8 cellular contexts compared by ENCODE assay signal in the genomic region with DNA sequence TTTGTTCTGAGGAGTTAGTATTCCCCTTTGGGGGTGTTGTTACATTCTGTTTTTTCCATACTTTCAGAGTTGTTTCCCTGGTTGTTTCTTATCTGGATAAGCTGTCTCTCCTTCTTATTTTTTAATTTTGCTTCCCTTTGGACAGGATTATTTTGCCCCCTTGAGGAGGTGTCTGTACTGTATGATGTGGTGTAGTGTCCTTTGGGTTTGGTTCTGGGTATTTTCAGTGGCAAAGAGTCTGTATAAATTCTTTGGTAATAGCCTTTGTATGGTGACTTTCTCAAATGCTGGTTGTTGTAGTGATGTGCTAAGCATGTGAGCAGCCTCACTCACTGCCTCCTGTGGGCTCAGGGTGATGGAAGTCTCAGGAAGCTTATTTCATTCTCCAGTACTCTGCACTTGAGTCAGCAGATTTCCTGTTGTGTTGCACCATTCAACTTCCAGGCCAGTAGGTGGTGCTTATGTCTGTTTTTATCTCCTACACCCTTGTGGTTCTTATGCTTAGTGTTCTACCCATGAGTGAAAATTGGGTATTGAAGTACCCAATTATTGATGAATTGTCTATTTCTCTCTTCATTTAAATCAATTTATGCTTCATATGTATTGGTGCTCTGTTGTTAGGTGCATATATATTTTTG.
DNase-seq lines count a peak whose midpoint lies in the region; ATAC-seq and TF ChIP-seq lines count a peak whose summit lies in the region.

No MANE protein-coding gene starts in this region.

- H3K36me3 Mint-ChIP-seq in activated CD4-positive, alpha-beta T cell treated with anti-CD3 and anti-CD28 coated beads, Interleukin-2, amount 10 ng/mL, durations not matched to agents 24 days and 14 days (ENCODE audit: low read depth) = no peaks in the 10 kb centered on the region

- peaks cover 17% of the 10 kb centered on the region for H3K9me3 ChIP-seq in mesenchymal stem cell (ENCODE audit: control insufficient read depth, low read length)

- H3K27me3 Mint-ChIP-seq in activated CD4-positive, alpha-beta T cell treated with anti-CD3 and anti-CD28 coated beads, Interleukin-2, amount 10 ng/mL, durations not matched to agents 24 days and 14 days = peaks cover 16% of the 10 kb centered on the region

- TF ChIP-seq CTCF in LNCAP (IDR thresholded peaks at IDR 0.05) = peak; percentile 51

- no peak overlapping the region for H4K91ac ChIP-seq in mesenchymal stem cell (ENCODE audit: low read length)

- no peak overlapping the region for H3K27ac ChIP-seq in mesenchymal stem cell (ENCODE audit: low read length, poor library complexity, severe bottlenecking)

- no peak overlapping the region for H2BK15ac ChIP-seq in mesenchymal stem cell (ENCODE audit: low read depth, poor library complexity, severe bottlenecking)

- no peak overlapping the region for H3K4me2 ChIP-seq in mesenchymal stem cell (ENCODE audit: low read length, poor library complexity, severe bottlenecking)

- no peak overlapping the region for H2AFZ ChIP-seq in mesenchymal stem cell (ENCODE audit: low read depth, low read length)

- no peak overlapping the region for H3K27ac Mint-ChIP-seq in activated CD4-positive, alpha-beta T cell treated with anti-CD3 and anti-CD28 coated beads, Interleukin-2, amount 10 ng/mL, durations not matched to agents 24 days and 14 days

- H2BK12ac ChIP-seq in mesenchymal stem cell (ENCODE audit: low read length in 2 of 2) = no peak overlapping the region

- peak overlapping the region in 1 of 2 experiments; percentile 35 for H3K4ac ChIP-seq in mesenchymal stem cell (ENCODE audit: low read depth in 1 of 2, low read length in 2 of 2)

- H3K4me1 Mint-ChIP-seq in activated CD4-positive, alpha-beta T cell treated with anti-CD3 and anti-CD28 coated beads, Interleukin-2, amount 10 ng/mL, durations not matched to agents 24 days and 14 days = peaks cover 18% of the 10 kb centered on the region

- H3K27me3 ChIP-seq in mesenchymal stem cell (ENCODE audit: control insufficient read depth in 1 of 2, insufficient read depth in 1 of 2, low read length in 2 of 2) = no peaks in the 10 kb centered on the region

- no peak overlapping the region for H3K9ac ChIP-seq in mesenchymal stem cell (ENCODE audit: low read length)

- no peak overlapping the region for H3K14ac ChIP-seq in mesenchymal stem cell (ENCODE audit: low read length in 2 of 2)

- H3K23ac ChIP-seq in mesenchymal stem cell (ENCODE audit: low read length in 2 of 2) = no peak overlapping the region

- no peak overlapping the region for H3K4me3 ChIP-seq in mesenchymal stem cell (ENCODE audit: insufficient read depth in 1 of 2, low read depth in 1 of 2, low read length in 2 of 2)

- ATAC-seq in GM21619 (IDR thresholded peaks at IDR 0.05; ENCODE audit: unreplicated experiment) = peak; percentile 94

- no peaks in the 10 kb centered on the region for H3K4me1 ChIP-seq in mesenchymal stem cell (ENCODE audit: control insufficient read depth, insufficient read depth, low read depth, low read length)

- no peak overlapping the region for H3K18ac ChIP-seq in mesenchymal stem cell (ENCODE audit: low read depth in 1 of 2, low read length in 2 of 2)

- peaks cover 6% of the 10 kb centered on the region for H3K9me3 Mint-ChIP-seq in activated CD4-positive, alpha-beta T cell treated with anti-CD3 and anti-CD28 coated beads, Interleukin-2, amount 10 ng/mL, durations not matched to agents 24 days and 14 days

- no peak overlapping the region for H2AK5ac ChIP-seq in mesenchymal stem cell (ENCODE audit: low read length, severe bottlenecking)

- no peak overlapping the region for H2BK120ac ChIP-seq in mesenchymal stem cell (ENCODE audit: low read depth, low read length)

- no peak overlapping the region for H2BK5ac ChIP-seq in mesenchymal stem cell (ENCODE audit: low read depth, low read length, poor library complexity, severe bottlenecking)

- no peaks in the 10 kb centered on the region for H3K79me1 ChIP-seq in mesenchymal stem cell (replicated peaks; ENCODE audit: low read length, poor library complexity, severe bottlenecking)

- intact Hi-C loops in activated CD4-positive, alpha-beta T cell treated with anti-CD3 and anti-CD28 coated beads, Interleukin-2, amount 10 ng/mL, durations not matched to agents 24 days and 14 days (cut with micrococcal nuclease) = loop anchor here (1.0 to 5.0 kb wide), 6 partner anchors 102 to 402 kb away; no protein-coding TSS in a partner anchor

- no peak overlapping the region for H4K8ac ChIP-seq in mesenchymal stem cell (ENCODE audit: low read length)

- H3K4me3 Mint-ChIP-seq in activated CD4-positive, alpha-beta T cell treated with anti-CD3 and anti-CD28 coated beads, Interleukin-2, amount 10 ng/mL, durations not matched to agents 24 days and 14 days = no peak overlapping the region

- no peaks in the 10 kb centered on the region for H3K36me3 ChIP-seq in mesenchymal stem cell (ENCODE audit: control insufficient read depth in 1 of 2, insufficient read depth in 2 of 2, low read depth in 1 of 2, low read length in 2 of 2)

- peak; percentile 80 for DNase-seq in activated CD4-positive, alpha-beta T cell treated with anti-CD3 and anti-CD28 coated beads, Interleukin-2, amount 10 ng/mL, durations not matched to agents 24 days and 14 days
- DNase-seq in activated CD4-positive, alpha-beta T cell treated with anti-CD3 and anti-CD28 coated beads for 4 hours = no peak
- peak; percentile 78 for DNase-seq in amniotic epithelial cell (ENCODE audit: low read depth)
- peak; percentile 45 for DNase-seq in mesenchymal stem cell
- DNase-seq in HPDE6-E6E7 (ENCODE audit: extremely low spot score) = no peak
- no peak for DNase-seq in NCI-H345 (lab: John Stamatoyannopoulos, UW)

Comparison
In these comparisons a context has a peak if more than half of its experiments do, and no peak if none do; other contexts are left out.
1. DNase-seq: peak in activated CD4-positive, alpha-beta T cell treated with anti-CD3 and anti-CD28 coated beads, Interleukin-2, amount 10 ng/mL, durations not matched to agents 24 days and 14 days (single experiment), amniotic epithelial cell (single experiment) and mesenchymal stem cell (single experiment); none in activated CD4-positive, alpha-beta T cell treated with anti-CD3 and anti-CD28 coated beads for 4 hours (0 of 2), HPDE6-E6E7 (single experiment) and NCI-H345 (single experiment).